In genomic region chr15:60006808-60007346, GRCh38 we compare ENCODE assay signal across 9 cellular contexts. TPM values are rescaled to one million over a fixed set of nuclear protein-coding genes. Genes with fewer than 3 reads are reported as not detected.
DNase-seq lines count a peak whose midpoint lies in the region; ATAC-seq, FAIRE-seq and TF ChIP-seq lines count a peak whose summit lies in the region.
"Had no signal": no experiment of that assay in that cellular context is flagged by ENCODE, and none has a peak within 500 bp of the region (broad histone marks: within the 10 kb centered on the region; RNA-seq: fewer than 3 reads in every experiment).

No MANE protein-coding gene starts in this region.

- no peak for ATAC-seq in activated CD4-positive, alpha-beta T cell treated with anti-CD3 and anti-CD28 coated beads for 36 hours
- no peak for ATAC-seq in activated B cell treated with CpG ODN at 0.5 μM for 24 hours (ENCODE audit: low read depth)

- H3K4me3 ChIP-seq in iPS-18a (ENCODE audit: low read length): peak overlapping the region; percentile 88
- peak overlapping the region; percentile 39 to 61 (median 52) for H3K4me3 ChIP-seq in stomach

- no peaks in the 10 kb centered on the region for H3K9me3 Mint-ChIP-seq in activated CD4-positive, alpha-beta T cell treated with anti-CD3 and anti-CD28 coated beads for 36 hours (ENCODE audit: low read depth)
- H3K9me3 Mint-ChIP-seq in activated B cell treated with CpG ODN at 0.5 μM for 24 hours: peaks cover 7% of the 10 kb centered on the region

- H3K4me1 ChIP-seq in iPS-18a (ENCODE audit: control insufficient read depth, low read depth, low read length) (peaks cover 64% of the 10 kb centered on the region), stomach (peaks cover 26 to 40% (median 37%) of the 10 kb centered on the region in 4 donors)

- intact Hi-C loops in activated CD4-positive, alpha-beta T cell treated with anti-CD3 and anti-CD28 coated beads for 36 hours (cut with DNase I, micrococcal nuclease): loop anchor here (1.0 to 5.0 kb wide), 8 partner anchors 40 to 470 kb away; partner anchors contain the start of genes ANXA2 (in 1 of the 2), BNIP2 (in 1 of the 2) and ICE2 (in 1 of the 2)
- intact Hi-C loops in activated B cell treated with CpG ODN at 0.5 μM for 24 hours (cut with micrococcal nuclease) (no loop called here), stomach (cut with DNase I; ENCODE audit: low total_unique reads) (no loop called here)

- TF ChIP-seq CTCF in activated B cell treated with CpG ODN at 0.5 μM for 24 hours (IDR thresholded peaks at IDR 0.05) (no peak), stomach (IDR thresholded peaks at IDR 0.05) (no peak)

- no peaks in the 10 kb centered on the region for H3K36me3 ChIP-seq in iPS-18a (ENCODE audit: control insufficient read depth, low read depth, low read length)
- no peaks in the 10 kb centered on the region for H3K36me3 ChIP-seq in stomach

- peak overlapping the region; percentile 44 for H3K27ac Mint-ChIP-seq in activated CD4-positive, alpha-beta T cell treated with anti-CD3 and anti-CD28 coated beads for 36 hours
- no peak overlapping the region for H3K27ac Mint-ChIP-seq in activated B cell treated with CpG ODN at 0.5 μM for 24 hours

- TF ChIP-seq POLR2A in stomach (IDR thresholded peaks at IDR 0.05): no peak
- no peak for TF ChIP-seq POLR2A in H54 (IDR thresholded peaks at IDR 0.05; ENCODE audit: low read depth, low read length)

- H3K27ac ChIP-seq in iPS-18a (ENCODE audit: low read length) (no peak overlapping the region), stomach (no peak overlapping the region)

- no peak for FAIRE-seq in H54 (lab: Jason Lieb, UNC)

- peak overlapping the region; percentile 81 for H3K4me3 Mint-ChIP-seq in activated CD4-positive, alpha-beta T cell treated with anti-CD3 and anti-CD28 coated beads for 36 hours
- H3K4me3 Mint-ChIP-seq in activated B cell treated with CpG ODN at 0.5 μM for 24 hours: peak overlapping the region; percentile 84

- CTCF ChIA-PET in activated CD4-positive, alpha-beta T cell treated with anti-CD3 and anti-CD28 coated beads for 36 hours (lab: Charles Lee): interaction anchor here (0.6 to 1.0 kb wide), 5 partner anchors 89 to 434 kb away, joined by 3 to 5 read pairs (median 3); no protein-coding TSS in a partner anchor
- CTCF ChIA-PET in activated B cell treated with CpG ODN at 0.5 μM for 24 hours (lab: Charles Lee): no interaction called here

- no peaks in the 10 kb centered on the region for H3K36me3 Mint-ChIP-seq in activated CD4-positive, alpha-beta T cell treated with anti-CD3 and anti-CD28 coated beads for 36 hours (ENCODE audit: low read depth)
- no peaks in the 10 kb centered on the region for H3K36me3 Mint-ChIP-seq in activated B cell treated with CpG ODN at 0.5 μM for 24 hours (ENCODE audit: low read depth)

- H3K27me3 Mint-ChIP-seq in activated CD4-positive, alpha-beta T cell treated with anti-CD3 and anti-CD28 coated beads for 36 hours: peaks cover 81% of the 10 kb centered on the region
- H3K27me3 Mint-ChIP-seq in activated B cell treated with CpG ODN at 0.5 μM for 24 hours: peaks cover 68% of the 10 kb centered on the region

- DNase-seq in activated CD4-positive, alpha-beta T cell treated with anti-CD3 and anti-CD28 coated beads for 36 hours: no peak
- DNase-seq in activated CD4-positive, alpha-beta T cell treated with anti-CD3 and anti-CD28 coated beads, Interleukin-2, amount 50 U/mL, for 1 hour: no peak
- DNase-seq in activated B cell treated with CpG ODN at 0.5 μM for 24 hours: no peak
- no peak for DNase-seq in stomach
- no peak for DNase-seq in H54 (ENCODE audit: insufficient read length, low spot score)
- no peak for DNase-seq in NCI-H2029 treated with DMSO at 0.1 percent for 48 hours (lab: John Stamatoyannopoulos, UW)
- DNase-seq in ureter (ENCODE audit: low spot score): no peak
- DNase-seq: NCI-H1930 had no signal

- H3K9me3 ChIP-seq in iPS-18a (ENCODE audit: control insufficient read depth, low read depth, low read length) (no peaks in the 10 kb centered on the region), stomach (peaks cover 0 to 22% (median 2%) of the 10 kb centered on the region in 4 donors)

- WGBS in stomach, 5 donors: 10 to 17% (median 14%) methylated on average over 6 of the region's 6 CpGs

- POLR2A ChIA-PET in activated CD4-positive, alpha-beta T cell treated with anti-CD3 and anti-CD28 coated beads for 36 hours (lab: Charles Lee): no interaction called here
- POLR2A ChIA-PET in activated B cell treated with CpG ODN at 0.5 μM for 24 hours (lab: Charles Lee): interaction anchor here (0.6 to 0.7 kb wide), 2 partner anchors 12 to 118 kb away, joined by 3 to 4 read pairs; no protein-coding TSS in a partner anchor

- H3K27me3 ChIP-seq in iPS-18a (ENCODE audit: control insufficient read depth, insufficient read depth, low read length) (peaks cover 45% of the 10 kb centered on the region), stomach (peaks cover 36 to 100% (median 98%) of the 10 kb centered on the region in 3 donors)

- H3K9ac ChIP-seq in iPS-18a (ENCODE audit: low read length): peak overlapping the region; percentile 43

- peaks cover 35% of the 10 kb centered on the region for H3K4me1 Mint-ChIP-seq in activated CD4-positive, alpha-beta T cell treated with anti-CD3 and anti-CD28 coated beads for 36 hours
- H3K4me1 Mint-ChIP-seq in activated B cell treated with CpG ODN at 0.5 μM for 24 hours: peaks cover 23% of the 10 kb centered on the region

- no peak for TF ChIP-seq EP300 in stomach (IDR thresholded peaks at IDR 0.05)

RNA-seq across cellular contexts. Expression of gene FOXB1, which starts 2.8 kb away (rescaled TPM):
- under 1 TPM; 0.53 to 0.56 TPM for total RNA-seq in activated CD4-positive, alpha-beta T cell treated with anti-CD3 and anti-CD28 coated beads for 36 hours
- total RNA-seq in activated B cell treated with CpG ODN at 0.5 μM for 24 hours (not detected in 2 replicates), stomach (not detected), ureter (not detected)
- polyA plus RNA-seq in stomach: not detected

Comparison
In these comparisons a context has a peak if more than half of its experiments do, and no peak if none do; other contexts are left out.
1. intact Hi-C loops: an anchor here in activated CD4-positive, alpha-beta T cell treated with anti-CD3 and anti-CD28 coated beads for 36 hours (1.0 to 5.0 kb wide); none called in activated B cell treated with CpG ODN at 0.5 μM for 24 hours and stomach.